8 cellular contexts compared by ENCODE assay signal in the genomic region with DNA sequence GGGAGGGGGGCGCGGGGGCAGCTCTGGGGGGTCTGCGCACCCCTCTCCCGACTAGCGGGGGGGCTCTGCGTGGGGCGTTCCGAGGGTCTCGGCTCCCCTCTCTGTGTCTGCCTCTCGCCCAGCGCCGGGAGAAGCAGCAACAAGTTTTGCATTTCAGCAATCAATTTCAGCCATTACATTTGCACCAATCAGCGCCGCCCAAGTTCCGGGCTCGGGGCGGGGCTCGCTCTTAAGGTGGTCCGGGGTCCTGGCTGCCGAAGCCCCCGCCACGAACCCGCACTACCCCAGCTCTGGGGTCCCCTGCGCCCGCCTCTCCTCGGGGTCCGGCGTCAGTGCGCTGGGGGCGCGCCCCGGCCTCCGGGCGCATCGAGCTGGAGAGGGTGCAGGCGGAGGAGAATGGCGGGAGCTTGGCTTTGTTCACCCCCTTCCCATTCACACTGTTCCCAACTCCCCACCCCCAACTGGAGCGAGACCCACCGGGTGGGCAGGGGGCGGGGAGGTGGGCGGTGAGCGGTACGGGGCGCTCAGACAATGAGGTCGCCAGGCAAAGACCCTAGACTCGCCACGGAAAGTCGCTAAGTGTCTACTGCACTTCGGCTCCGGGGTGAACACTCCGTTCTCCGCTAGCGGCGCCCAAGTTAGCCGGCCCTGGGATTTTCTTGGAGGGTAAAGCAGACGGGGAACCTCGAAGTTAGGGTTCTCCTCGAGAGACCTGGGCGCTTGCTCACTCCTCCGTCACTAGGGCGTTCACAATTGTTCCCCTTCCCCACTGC. TPM values are rescaled to one million over a fixed set of nuclear protein-coding genes. Genes with fewer than 3 reads are reported as not detected.
A peak's percentile ranks its signal among the peaks of the same experiment; 100 is the strongest.
DNase-seq lines count a peak whose midpoint lies in the region; ATAC-seq, FAIRE-seq and TF ChIP-seq lines count a peak whose summit lies in the region.

A gene (minus strand): TSS at position 141 of the 773 bp plus-strand sequence. CDS start 1,213 bp downstream, outside the sequence.

- H3K14ac ChIP-seq in H1 (ENCODE audit: insufficient read length) = no peak within 1 kb of the TSS

- H3K36me3 ChIP-seq in H1 (ENCODE audit: control insufficient read depth in 2 of 4, insufficient read depth in 4 of 4, low read length in 3 of 4) = peaks cover 0 to 24% (median 0%) of the 10 kb centered on the region in 4 experiments; a peak in 1 of 8 replicates

- no peak for ATAC-seq in HG03457 (IDR thresholded peaks at IDR 0.05; ENCODE audit: unreplicated experiment)
- ATAC-seq in HG03442 (IDR thresholded peaks at IDR 0.05; ENCODE audit: unreplicated experiment) = no peak

- DNase-seq in AG08395 (ENCODE audit: low spot score) = peak; percentile 72
- peak; percentile 70 for DNase-seq in HuH-7.5 (ENCODE audit: low spot score)
- DNase-seq in activated CD8-positive, alpha-beta memory T cell treated with anti-CD3 and anti-CD28 coated beads for 24 hours = peak; percentile 85
- DNase-seq in H1 (ENCODE audit: low read depth in 1 of 2, low spot score in 2 of 2) = peak in 1 of 2 experiments; percentile 87
- DNase-seq in lung microvascular endothelial cell (ENCODE audit: low read depth in 2 of 2) = peak; percentile 58 to 67
- DNase-seq in stimulated activated CD4-positive, alpha-beta T cell treated with anti-CD3 and anti-CD28 coated beads, TNF-alpha, amount 100 ng/mL, for 24 hours (ENCODE audit: low read depth in 3 of 3) = peak in 2 of 3 experiments; percentile 22 to 26

- H2AK5ac ChIP-seq in H1 (ENCODE audit: low read depth, low read length) = no peak within 1 kb of the TSS

- CTCF ChIA-PET in H1 (lab: Charles Lee; ENCODE audit: partially characterized antibody) = interaction anchor here (1.1 kb wide), 1 partner anchor 55 kb away, joined by 3 read pairs; no protein-coding TSS in a partner anchor

- no peak within 1 kb of the TSS for H2BK15ac ChIP-seq in H1 (ENCODE audit: low read length)

- H3K56ac ChIP-seq in H1 (replicated peaks; ENCODE audit: insufficient read length, low read depth, low read length) = peak within 1 kb of the TSS; percentile 69

- peak within 1 kb of the TSS; percentile 90; the same call in 1 of the 2 replicates for H2BK5ac ChIP-seq in H1 (ENCODE audit: low read depth, low read length)

- peak within 1 kb of the TSS; percentile 94 for H3K4ac ChIP-seq in H1 (replicated peaks; ENCODE audit: insufficient read length, low read depth, low read length)

- no peak for TF ChIP-seq POLR2A in H1 (IDR thresholded peaks at IDR 0.05; ENCODE audit: control extremely low read depth in 1 of 2, low read depth in 2 of 2, low read length in 2 of 2)

- peak within 1 kb of the TSS; percentile 38 to 69 (median 48) for H3K4me3 ChIP-seq in H1 (ENCODE audit: extremely low read depth in 1 of 4, insufficient read depth in 2 of 4, low read depth in 3 of 4, low read length in 4 of 4)

- H3K23ac ChIP-seq in H1 (ENCODE audit: insufficient read length) = no peak within 1 kb of the TSS

- peak within 1 kb of the TSS; percentile 86 for H4K8ac ChIP-seq in H1 (ENCODE audit: extremely low read depth, insufficient read depth, low read length)

- no peak for FAIRE-seq in H1 (lab: Jason Lieb, UNC)

- peak within 1 kb of the TSS; percentile 85 for H4K91ac ChIP-seq in H1 (replicated peaks; ENCODE audit: insufficient read length, low read length)

- H2BK12ac ChIP-seq in H1 (ENCODE audit: low read depth, low read length) = peak within 1 kb of the TSS; percentile 90; the same call in 1 of the 2 replicates

- H3K9ac ChIP-seq in H1 (replicated peaks in 1 of 4; ENCODE audit: extremely low read depth in 1 of 4, low read depth in 3 of 4, low read length in 3 of 4) = peak within 1 kb of the TSS in 3 of 4 experiments; percentile 5 to 52 (median 17); a peak in 2 of 7 replicates

- H3K27me3 ChIP-seq in H1 (replicated peaks in 1 of 4; ENCODE audit: control insufficient read depth in 3 of 4, extremely low read depth in 1 of 4, insufficient read depth in 3 of 4, low read length in 3 of 4) = peaks cover 52 to 68% (median 64%) of the 10 kb centered on the region in 4 experiments

- no peak for TF ChIP-seq EP300 in H1 (IDR thresholded peaks at IDR 0.05; ENCODE audit: borderline replicate concordance in 1 of 2, low read depth in 2 of 2, low read length in 2 of 2)

- peak within 1 kb of the TSS; percentile 95 for H3K18ac ChIP-seq in H1 (ENCODE audit: extremely low read depth, low read length)

- POLR2A ChIA-PET in H1 (lab: Charles Lee; ENCODE audit: partially characterized antibody) = interaction anchor here (0.9 to 1.2 kb wide), 2 partner anchors 9 to 53 kb away, joined by 3 read pairs; no protein-coding TSS in a partner anchor

- H3K4me2 ChIP-seq in H1 (ENCODE audit: insufficient read depth in 1 of 2, low read depth in 2 of 2, low read length in 2 of 2) = peak within 1 kb of the TSS; percentile 83 to 95

- no peak for TF ChIP-seq RAD21 in H1 (IDR thresholded peaks at IDR 0.05 in 1 of 2, conservative IDR thresholded peaks at IDR 0.05 in 1 of 2; ENCODE audit: low read depth in 2 of 2, low read length in 2 of 2)

- H3K79me1 ChIP-seq in H1 (ENCODE audit: low read depth, low read length) = no peaks in the 10 kb centered on the region

- peak within 1 kb of the TSS; percentile 48; the same call in 1 of the 2 replicates for H2BK20ac ChIP-seq in H1 (ENCODE audit: low read length)

- WGBS in H1 (ENCODE audit: extremely low coverage in 1 of 2, insufficient coverage in 1 of 2, insufficient read length in 1 of 2, insufficient replicate concordance in 2 of 2, low coverage in 1 of 2, low lambda C conversion rate in 2 of 2, missing lambda C conversion rate in 1 of 2), 2 experiments = 1% methylated on average over 30 of the region's 61 CpGs; no CpG with 5 or more reads in 1 of the 2 experiments

- peaks cover 0 to 42% (median 36%) of the 10 kb centered on the region in 4 experiments; a peak in 6 of 7 replicates for H3K4me1 ChIP-seq in H1 (replicated peaks in 1 of 4; ENCODE audit: control insufficient read depth in 3 of 4, insufficient read depth in 4 of 4, low read length in 3 of 4)

- H3K79me2 ChIP-seq in H1 (ENCODE audit: control insufficient read depth in 1 of 2, insufficient read depth in 2 of 2, low read length in 2 of 2) = no peaks in the 10 kb centered on the region

- H3K27ac ChIP-seq in H1 (ENCODE audit: low read depth, low read length) = no peak within 1 kb of the TSS

- no peak within 1 kb of the TSS for H2BK120ac ChIP-seq in H1 (replicated peaks; ENCODE audit: low read depth, low read length)

- peaks cover 21% of the 10 kb centered on the region for H3K23me2 ChIP-seq in H1 (ENCODE audit: low read depth, low read length)

- H2AFZ ChIP-seq in H1 (ENCODE audit: low read length) = 0 out of 2 replicates have a peak within 1 kb of the TSS, but pooled peaks have one; percentile 51

- H4K5ac ChIP-seq in H1 (ENCODE audit: insufficient read length, low read depth, low read length) = peak within 1 kb of the TSS; percentile 75

- TF ChIP-seq CTCF in H1 (IDR thresholded peaks at IDR 0.05; ENCODE audit: control extremely low read depth in 1 of 3, insufficient read depth in 1 of 3, low read depth in 1 of 3, low read length in 3 of 3) = no peak

- H3K9me3 ChIP-seq in H1 (ENCODE audit: insufficient read depth in 2 of 2, low read depth in 1 of 2, low read length in 1 of 2) = no peaks in the 10 kb centered on the region

- H4K20me1 ChIP-seq in H1 (replicated peaks in 1 of 2; ENCODE audit: control insufficient read depth in 1 of 2, insufficient read depth in 2 of 2, low read length in 2 of 2) = peaks cover 6% of the 10 kb centered on the region in 2 experiments

TF ChIP-seq in H1, 55 proteins besides CTCF, POLR2A, EP300 and RAD21 (continues in another document):
- peak; percentile 16 for TF ChIP-seq KDM4A (IDR thresholded peaks at IDR 0.05; ENCODE audit: low read depth, low read length, severe bottlenecking)
- no peak for TF ChIP-seq CEBPB (IDR thresholded peaks at IDR 0.05; ENCODE audit: low read depth, low read length)
- no peak for TF ChIP-seq TCF12 (IDR thresholded peaks at IDR 0.05; ENCODE audit: low read depth, low read length)
- 0 out of 2 replicates have a peak, but pooled peaks have one; percentile 2 for TF ChIP-seq GABPA (IDR thresholded peaks at IDR 0.05; ENCODE audit: borderline replicate concordance, insufficient read depth, low read length)
- no peak for TF ChIP-seq JUN (IDR thresholded peaks at IDR 0.05; ENCODE audit: low read depth, low read length)
- TF ChIP-seq RBBP5 (IDR thresholded peaks at IDR 0.05; ENCODE audit: borderline replicate concordance, low read depth, low read length) = peak; percentile 57; the same call in 1 of the 2 replicates
- TF ChIP-seq CHD2 (IDR thresholded peaks at IDR 0.05; ENCODE audit: low read length) = peak; percentile 9; the same call in 1 of the 2 replicates
- TF ChIP-seq EGR1 (IDR thresholded peaks at IDR 0.05; ENCODE audit: borderline replicate concordance, low read depth, low read length) = no peak
- TF ChIP-seq ASH2L (IDR thresholded peaks at IDR 0.05; ENCODE audit: low read length) = peak; percentile 55
- TF ChIP-seq RFX5 (IDR thresholded peaks at IDR 0.05; ENCODE audit: borderline replicate concordance, low read depth, low read length) = no peak
- TF ChIP-seq PHF8 (conservative IDR thresholded peaks at IDR 0.05; ENCODE audit: low read depth, low read length) = 0 out of 2 replicates have a peak, but pooled peaks have one; percentile 15
- TF ChIP-seq, protein P1, sequence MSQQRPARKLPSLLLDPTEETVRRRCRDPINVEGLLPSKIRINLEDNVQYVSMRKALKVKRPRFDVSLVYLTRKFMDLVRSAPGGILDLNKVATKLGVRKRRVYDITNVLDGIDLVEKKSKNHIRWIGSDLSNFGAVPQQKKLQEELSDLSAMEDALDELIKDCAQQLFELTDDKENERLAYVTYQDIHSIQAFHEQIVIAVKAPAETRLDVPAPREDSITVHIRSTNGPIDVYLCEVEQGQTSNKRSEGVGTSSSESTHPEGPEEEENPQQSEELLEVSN (IDR thresholded peaks at IDR 0.05) = peak; percentile 90
- TF ChIP-seq CBX8 (IDR thresholded peaks at IDR 0.05; ENCODE audit: borderline replicate concordance, low read depth, low read length) = no peak
- TF ChIP-seq BRCA1 (IDR thresholded peaks at IDR 0.05; ENCODE audit: low read depth, low read length) = no peak
- TF ChIP-seq CTBP2 (IDR thresholded peaks at IDR 0.05; ENCODE audit: borderline replicate concordance, insufficient read depth, insufficient read length, low read length) = peak; percentile 67

RNA-seq across cellular contexts. Expression of the gene that starts here (rescaled TPM):
- 4.9 and 5.2 TPM in 2 replicates for total RNA-seq in H1 (2021; fragmentation: NEBNext Ultra II Directional; extraction: Animal tissue kit (Norgen Biotek cat#: 25700))
- 3.1 and 5.0 TPM in 2 replicates for polyA plus RNA-seq in H1 (2011; rRNA removed)
- 2.5 TPM for polyA plus RNA-seq in H1 (2011; cell fraction: cytosol; rRNA removed)
- polyA plus RNA-seq in H1 (2011; cell fraction: nucleus; rRNA removed) = 5.9 TPM
- polyA plus RNA-seq in H1 (2012, experiment 1 of 2) = 2.5 to 3.7 TPM (median 3.4 TPM) in 4 replicates
- polyA plus RNA-seq in H1 (2012, experiment 2 of 2) = 1.8 TPM
- 2.8 TPM for polyA plus RNA-seq in H1 (2013, experiment 1 of 2)
- polyA plus RNA-seq in H1 (2013, experiment 2 of 2) = 3.1 TPM
- 2.0 and 3.1 TPM in 2 replicates for polyA minus RNA-seq in H1 (2011; rRNA and poly(A)+ RNA removed)
- polyA minus RNA-seq in H1 (2011; cell fraction: cytosol; rRNA and poly(A)+ RNA removed) = 5.6 TPM
- 3.3 TPM for polyA minus RNA-seq in H1 (2011; cell fraction: nucleus; rRNA and poly(A)+ RNA removed)
- total RNA-seq in lung microvascular endothelial cell = under 0.01 and 0.22 TPM in 2 replicates

Comparison
In these comparisons a context has a peak if more than half of its experiments do, and no peak if none do; other contexts are left out.
1. Peak in DNase-seq in lung microvascular endothelial cell; RNA of the gene not detected or under 1 TPM.